Comparison of ENCODE assay signal across 16 cellular contexts in the genomic region with DNA sequence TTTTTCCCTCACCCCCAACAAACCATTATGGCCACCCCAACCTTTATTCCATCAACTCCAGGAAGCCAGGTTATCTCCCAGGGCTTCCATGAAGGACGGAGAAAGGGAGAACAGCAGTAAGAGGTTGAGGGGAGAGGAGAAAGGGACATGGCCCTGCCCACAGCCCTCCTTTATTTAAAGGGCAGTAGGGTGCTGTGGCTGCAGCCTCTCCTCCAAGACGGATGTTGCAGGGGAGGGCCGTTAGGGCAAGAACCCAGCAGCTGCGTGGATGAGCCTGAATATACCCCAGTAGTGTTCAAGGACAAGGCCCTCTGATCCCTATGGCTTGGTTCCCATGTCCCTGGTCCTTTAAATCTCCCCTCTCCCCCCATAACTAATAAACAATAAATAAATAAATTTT. TPM values are rescaled to one million over a fixed set of nuclear protein-coding genes. Genes with fewer than 3 reads are reported as not detected.
DNase-seq lines count a peak whose midpoint lies in the region; ATAC-seq and TF ChIP-seq lines count a peak whose summit lies in the region.
"Had no signal": no experiment of that assay in that cellular context is flagged by ENCODE, and none has a peak within 500 bp of the region (broad histone marks: within the 10 kb centered on the region; RNA-seq: fewer than 3 reads in every experiment).

No MANE protein-coding gene starts in this region.

- H3K9me3 ChIP-seq in mesenchymal stem cell (ENCODE audit: control insufficient read depth, low read length) (no peaks in the 10 kb centered on the region), PC-9 (ENCODE audit: insufficient read depth, low read depth) (no peaks in the 10 kb centered on the region)
- H3K9me3 ChIP-seq: BE2C, mucosa of descending colon had no signal

- no peaks in the 10 kb centered on the region for H3K9me3 Mint-ChIP-seq in stimulated activated naive CD8-positive, alpha-beta T cell treated with anti-CD3 and anti-CD28 coated beads, Interleukin-15, Interleukin-2, amounts not matched to agents 100 ng/mL and 50 ng/mL, for 24 hours
- H3K9me3 Mint-ChIP-seq in activated B cell treated with CpG ODN at 0.5 μM for 24 hours: no peaks in the 10 kb centered on the region

- in situ Hi-C loops in G401 (cut with HindIII; ENCODE audit: low sequenced_read_pairs): loop anchor here (10.0 kb wide), 1 partner anchor 188 kb away; no protein-coding TSS in a partner anchor

- POLR2A ChIA-PET in activated B cell treated with CpG ODN at 0.5 μM for 24 hours (lab: Charles Lee) (interaction anchor here (0.6 to 1.9 kb wide), 9 partner anchors 8 to 112 kb away, joined by 3 to 12 read pairs (median 4); partner anchors contain the start of genes ARHGEF2 and KHDC4), PC-9 (lab: Charles Lee; ENCODE audit: unreplicated experiment) (interaction anchor here (0.7 kb wide), 1 partner anchor 13 kb away, joined by 5 read pairs; no protein-coding TSS in a partner anchor)

- H3K14ac ChIP-seq in mesenchymal stem cell (ENCODE audit: low read length in 2 of 2): no peak overlapping the region

- H3K27me3 ChIP-seq in mesenchymal stem cell (ENCODE audit: control insufficient read depth in 1 of 2, insufficient read depth in 1 of 2, low read length in 2 of 2) (no peaks in the 10 kb centered on the region), PC-9 (ENCODE audit: insufficient read depth, low read depth) (no peaks in the 10 kb centered on the region)
- H3K27me3 ChIP-seq: BE2C had no signal

- H3K36me3 ChIP-seq in mesenchymal stem cell (ENCODE audit: control insufficient read depth in 1 of 2, insufficient read depth in 2 of 2, low read depth in 1 of 2, low read length in 2 of 2): peaks cover 66 to 67% of the 10 kb centered on the region in 2 experiments
- H3K36me3 ChIP-seq in PC-9 (ENCODE audit: low read depth): peaks cover 37% of the 10 kb centered on the region

- H2BK12ac ChIP-seq in mesenchymal stem cell (ENCODE audit: low read length in 2 of 2): no peak overlapping the region

- H3K4me3 ChIP-seq in mesenchymal stem cell (ENCODE audit: insufficient read depth in 1 of 2, low read depth in 1 of 2, low read length in 2 of 2) (peak overlapping the region in 1 of 2 experiments; percentile 23), PC-9 (no peak overlapping the region)
- H3K4me3 ChIP-seq: mucosa of descending colon had no signal

- H3K9me2 ChIP-seq in PC-9 (ENCODE audit: insufficient read depth): no peaks in the 10 kb centered on the region

- no peak overlapping the region for H3K23ac ChIP-seq in mesenchymal stem cell (ENCODE audit: low read length in 2 of 2)

- peak overlapping the region; percentile 93 for H3K27ac Mint-ChIP-seq in stimulated activated naive CD8-positive, alpha-beta T cell treated with anti-CD3 and anti-CD28 coated beads, Interleukin-15, Interleukin-2, amounts not matched to agents 100 ng/mL and 50 ng/mL, for 24 hours
- peak overlapping the region; percentile 92 for H3K27ac Mint-ChIP-seq in activated B cell treated with CpG ODN at 0.5 μM for 24 hours
- H3K27ac Mint-ChIP-seq: progenitor cell of endocrine pancreas had no signal

- no peaks in the 10 kb centered on the region for H3K27me3 Mint-ChIP-seq in stimulated activated naive CD8-positive, alpha-beta T cell treated with anti-CD3 and anti-CD28 coated beads, Interleukin-15, Interleukin-2, amounts not matched to agents 100 ng/mL and 50 ng/mL, for 24 hours
- no peaks in the 10 kb centered on the region for H3K27me3 Mint-ChIP-seq in activated B cell treated with CpG ODN at 0.5 μM for 24 hours
- H3K27me3 Mint-ChIP-seq: progenitor cell of endocrine pancreas had no signal

- peaks cover 50% of the 10 kb centered on the region for H3K36me3 Mint-ChIP-seq in stimulated activated naive CD8-positive, alpha-beta T cell treated with anti-CD3 and anti-CD28 coated beads, Interleukin-15, Interleukin-2, amounts not matched to agents 100 ng/mL and 50 ng/mL, for 24 hours (ENCODE audit: low read depth)
- H3K36me3 Mint-ChIP-seq in activated B cell treated with CpG ODN at 0.5 μM for 24 hours (ENCODE audit: low read depth): peaks cover 59% of the 10 kb centered on the region

- no peak overlapping the region for H3K4me2 ChIP-seq in mesenchymal stem cell (ENCODE audit: low read length, poor library complexity, severe bottlenecking)
- H3K4me2 ChIP-seq in PC-9: no peak overlapping the region

- no peak for ATAC-seq in stimulated activated naive CD8-positive, alpha-beta T cell treated with anti-CD3 and anti-CD28 coated beads, Interleukin-15, Interleukin-2, amounts not matched to agents 100 U/mL and 50 U/mL, for 24 hours
- no peak for ATAC-seq in activated B cell treated with CpG ODN at 0.5 μM for 24 hours (ENCODE audit: low read depth)
- ATAC-seq in GM18867 (IDR thresholded peaks at IDR 0.05; ENCODE audit: unreplicated experiment): no peak
- ATAC-seq: mucosa of descending colon had no signal

- H4K91ac ChIP-seq in mesenchymal stem cell (ENCODE audit: low read length): no peak overlapping the region

- H3K79me1 ChIP-seq in mesenchymal stem cell (replicated peaks; ENCODE audit: low read length, poor library complexity, severe bottlenecking): peaks cover 15% of the 10 kb centered on the region

- DNase-seq in stimulated activated naive CD8-positive, alpha-beta T cell treated with anti-CD3 and anti-CD28 coated beads, Interleukin-15, Interleukin-2, amounts not matched to agents 100 U/mL and 50 U/mL, for 24 hours: no peak
- DNase-seq in activated B cell treated with CpG ODN at 0.5 μM for 24 hours (no peak), mesenchymal stem cell (no peak), G401 (ENCODE audit: low spot score) (no peak), NCI-H446 treated with DMSO at 0.1 percent for 48 hours (lab: John Stamatoyannopoulos, UW) (no peak), PC-9 (no peak)
- DNase-seq: BE2C, mucosa of descending colon, NCI-H1105, NCI-H226, trophoblast cell had no signal

- no peak overlapping the region for H2BK120ac ChIP-seq in mesenchymal stem cell (ENCODE audit: low read depth, low read length)

- no peak overlapping the region for H2AK5ac ChIP-seq in mesenchymal stem cell (ENCODE audit: low read length, severe bottlenecking)

- TF ChIP-seq CTCF in activated B cell treated with CpG ODN at 0.5 μM for 24 hours (IDR thresholded peaks at IDR 0.05): no peak
- TF ChIP-seq CTCF in PC-9 (conservative IDR thresholded peaks at IDR 0.05): no peak

- H3K4me3 Mint-ChIP-seq in stimulated activated naive CD8-positive, alpha-beta T cell treated with anti-CD3 and anti-CD28 coated beads, Interleukin-15, Interleukin-2, amounts not matched to agents 100 ng/mL and 50 ng/mL, for 24 hours: peak overlapping the region; percentile 67
- no peak overlapping the region for H3K4me3 Mint-ChIP-seq in activated B cell treated with CpG ODN at 0.5 μM for 24 hours

- no peak overlapping the region for H4K8ac ChIP-seq in mesenchymal stem cell (ENCODE audit: low read length)

- no TSS peak for BruUV-seq in PC-9 (replicated peaks; lab: Mats Ljungman, UMichigan)

- no peak overlapping the region for H3K18ac ChIP-seq in mesenchymal stem cell (ENCODE audit: low read depth in 1 of 2, low read length in 2 of 2)

- CTCF ChIA-PET in activated B cell treated with CpG ODN at 0.5 μM for 24 hours (lab: Charles Lee) (interaction anchor here (1.3 to 2.1 kb wide), 3 partner anchors 9 to 42 kb away, joined by 3 to 6 read pairs (median 3); no protein-coding TSS in a partner anchor), PC-9 (lab: Charles Lee) (no interaction called here)

- H3K4ac ChIP-seq in mesenchymal stem cell (ENCODE audit: low read depth in 1 of 2, low read length in 2 of 2): no peak overlapping the region

- intact Hi-C loops in activated B cell treated with CpG ODN at 0.5 μM for 24 hours (cut with micrococcal nuclease): no loop called here
- intact Hi-C loops in PC-9 (cut with micrococcal nuclease; ENCODE audit: unreplicated experiment): no loop called here

- H3K4me1 ChIP-seq in mesenchymal stem cell (ENCODE audit: control insufficient read depth, insufficient read depth, low read depth, low read length): peaks cover 4% of the 10 kb centered on the region
- peaks cover 30% of the 10 kb centered on the region for H3K4me1 ChIP-seq in PC-9 (replicated peaks; ENCODE audit: insufficient read depth)
- H3K4me1 ChIP-seq: BE2C had no signal

- no peak overlapping the region for H3K9ac ChIP-seq in mesenchymal stem cell (ENCODE audit: low read length)

- H3K79me2 ChIP-seq in PC-9 (ENCODE audit: low read depth): no peaks in the 10 kb centered on the region

- H2AFZ ChIP-seq in mesenchymal stem cell (ENCODE audit: low read depth, low read length): no peak overlapping the region
- no peak overlapping the region for H2AFZ ChIP-seq in PC-9

- no peak overlapping the region for H2BK15ac ChIP-seq in mesenchymal stem cell (ENCODE audit: low read depth, poor library complexity, severe bottlenecking)

- H3F3A ChIP-seq in PC-9 (ENCODE audit: insufficient read depth, low read depth): peaks cover 85% of the 10 kb centered on the region

- peaks cover 75% of the 10 kb centered on the region for H3K4me1 Mint-ChIP-seq in stimulated activated naive CD8-positive, alpha-beta T cell treated with anti-CD3 and anti-CD28 coated beads, Interleukin-15, Interleukin-2, amounts not matched to agents 100 ng/mL and 50 ng/mL, for 24 hours (ENCODE audit: low read depth)
- H3K4me1 Mint-ChIP-seq in activated B cell treated with CpG ODN at 0.5 μM for 24 hours: peaks cover 54% of the 10 kb centered on the region

- H3K27ac ChIP-seq in mesenchymal stem cell (ENCODE audit: low read length, poor library complexity, severe bottlenecking) (no peak overlapping the region), PC-9 (no peak overlapping the region)

- H2BK5ac ChIP-seq in mesenchymal stem cell (ENCODE audit: low read depth, low read length, poor library complexity, severe bottlenecking): peak overlapping the region; percentile 11

- H4K20me1 ChIP-seq in PC-9 (ENCODE audit: insufficient read depth): peaks cover 44% of the 10 kb centered on the region

- 91% methylated on average over 4 of the region's 4 CpGs for WGBS in mesenchymal stem cell

RNA-seq across cellular contexts. Expression of gene RXFP4, which starts 5.9 kb away (rescaled TPM):
- total RNA-seq in activated B cell treated with CpG ODN at 0.5 μM for 24 hours (not detected in 2 replicates), PC-9 (2021) (0.33 TPM in 1 of 2 replicates, not detected in the other)
- not detected for polyA plus RNA-seq in mesenchymal stem cell (2013, experiment 1 of 2)
- not detected for polyA plus RNA-seq in mesenchymal stem cell (2013, experiment 2 of 2)
- not detected in 2 replicates for total RNA-seq in G401 (2014; rRNA removed; shearing (Covaris generic))
- total RNA-seq: cerebellum, glomerular endothelial cell, progenitor cell of endocrine pancreas had no signal

RNA-seq across cellular contexts. Expression of gene KHDC4, which starts 13.1 kb away (rescaled TPM):
- 88.3 and 105 TPM in 2 replicates for total RNA-seq in activated B cell treated with CpG ODN at 0.5 μM for 24 hours
- polyA plus RNA-seq in mesenchymal stem cell (2013, experiment 1 of 2): 18.9 TPM
- polyA plus RNA-seq in mesenchymal stem cell (2013, experiment 2 of 2): 17.3 TPM
- total RNA-seq in G401 (2014; rRNA removed; shearing (Covaris generic)): 30.0 and 52.6 TPM in 2 replicates
- 63.4 and 68.8 TPM in 2 replicates for total RNA-seq in PC-9 (2021)

RNA-seq across cellular contexts. Expression of gene ARHGEF2, which starts 31.1 kb away (rescaled TPM):
- total RNA-seq in activated B cell treated with CpG ODN at 0.5 μM for 24 hours (188 and 207 TPM in 2 replicates), PC-9 (2021) (85.0 and 93.9 TPM in 2 replicates)
- 58.9 TPM for polyA plus RNA-seq in mesenchymal stem cell (2013, experiment 1 of 2)
- polyA plus RNA-seq in mesenchymal stem cell (2013, experiment 2 of 2): 55.6 TPM
- total RNA-seq in G401 (2014; rRNA removed; shearing (Covaris generic)): 20.3 and 35.9 TPM in 2 replicates

RNA-seq across cellular contexts. Expression of gene RIT1, which starts 36.1 kb away (rescaled TPM):
- total RNA-seq in activated B cell treated with CpG ODN at 0.5 μM for 24 hours (32.7 and 38.6 TPM in 2 replicates), PC-9 (2021) (55.8 and 59.2 TPM in 2 replicates)
- 33.9 TPM for polyA plus RNA-seq in mesenchymal stem cell (2013, experiment 1 of 2)
- 33.9 TPM for polyA plus RNA-seq in mesenchymal stem cell (2013, experiment 2 of 2)
- 22.6 and 43.9 TPM in 2 replicates for total RNA-seq in G401 (2014; rRNA removed; shearing (Covaris generic))
